Comparison of ENCODE assay signal across 11 cellular contexts in the genomic region with DNA sequence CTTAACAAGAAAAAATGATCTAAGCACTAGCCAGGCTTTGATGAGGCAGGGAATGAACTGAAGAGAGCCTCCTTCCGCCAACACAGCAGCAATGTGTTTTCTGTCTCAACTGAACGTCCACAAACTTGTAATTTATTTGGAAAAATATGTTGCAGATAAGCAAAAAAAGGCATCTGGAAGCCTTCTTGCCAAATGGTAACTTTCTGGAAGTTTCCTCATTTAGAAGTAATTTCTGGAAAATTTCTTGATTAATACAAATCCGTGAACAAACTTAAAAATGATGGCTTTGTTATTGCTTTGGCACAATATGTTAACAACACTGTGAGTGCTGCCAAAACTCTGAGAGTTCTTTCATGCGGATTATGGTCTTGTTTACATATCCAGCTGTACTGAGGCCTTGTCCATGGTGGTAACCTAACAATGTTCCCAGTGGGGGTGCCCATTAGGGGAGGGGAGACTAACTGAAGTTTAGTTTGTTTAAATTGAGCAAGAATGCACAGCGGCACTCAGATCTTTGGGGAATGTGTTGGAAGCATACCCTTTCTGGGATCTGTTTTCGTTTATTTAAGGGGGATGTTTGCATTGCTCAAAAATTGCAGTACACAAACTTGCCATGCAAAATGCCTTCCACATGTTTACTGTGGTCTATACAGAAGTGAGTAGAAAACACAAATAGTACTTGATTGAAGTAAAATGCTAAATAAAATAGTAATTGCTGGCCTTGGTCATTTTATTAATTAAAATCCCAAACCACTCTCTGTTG.
DNase-seq lines count a peak whose midpoint lies in the region; ATAC-seq and TF ChIP-seq lines count a peak whose summit lies in the region.
"Had no signal": no experiment of that assay in that cellular context is flagged by ENCODE, and none has a peak within 500 bp of the region (broad histone marks: within the 10 kb centered on the region; RNA-seq: fewer than 3 reads in every experiment).

No MANE protein-coding gene starts in this region.

- peaks cover 0 to 4% of the 10 kb centered on the region in 2 donors for H3K4me1 ChIP-seq in right atrium auricular region
- no peaks in the 10 kb centered on the region for H3K4me1 ChIP-seq in colonic mucosa
- H3K4me1 ChIP-seq in vagina: peaks cover 21% of the 10 kb centered on the region
- H3K4me1 ChIP-seq: HAP-1 had no signal

- H3K4me3 ChIP-seq in right atrium auricular region (no peak overlapping the region), colonic mucosa (no peak overlapping the region), vagina (no peak overlapping the region)
- H3K4me3 ChIP-seq: HAP-1 had no signal

- no peaks in the 10 kb centered on the region for H3K4me1 Mint-ChIP-seq in activated naive CD4-positive, alpha-beta T cell treated with anti-CD3 and anti-CD28 coated beads for 36 hours (ENCODE audit: low read depth)
- H3K4me1 Mint-ChIP-seq: activated CD4-positive, alpha-beta T cell treated with anti-CD3 and anti-CD28 coated beads, Interleukin-2, amount 10 ng/mL, durations not matched to agents 24 days and 14 days had no signal

- H3K27me3 ChIP-seq in right atrium auricular region: no peaks in the 10 kb centered on the region
- no peaks in the 10 kb centered on the region for H3K27me3 ChIP-seq in colonic mucosa
- H3K27me3 ChIP-seq in vagina: no peaks in the 10 kb centered on the region
- H3K27me3 ChIP-seq: BE2C had no signal

- H3K9ac ChIP-seq in colonic mucosa (ENCODE audit: low read depth in 2 of 2, low read length in 2 of 2): no peak overlapping the region

- no peak for TF ChIP-seq CTCF in right atrium auricular region (IDR thresholded peaks at IDR 0.05)
- no peak for TF ChIP-seq CTCF in colonic mucosa (IDR thresholded peaks at IDR 0.05)
- TF ChIP-seq CTCF in vagina (IDR thresholded peaks at IDR 0.05): no peak

- H3K36me3 ChIP-seq in right atrium auricular region (no peaks in the 10 kb centered on the region), colonic mucosa (no peaks in the 10 kb centered on the region), vagina (no peaks in the 10 kb centered on the region)
- H3K36me3 ChIP-seq: BE2C, HAP-1 had no signal

- no peak overlapping the region for H3K4me3 Mint-ChIP-seq in activated naive CD4-positive, alpha-beta T cell treated with anti-CD3 and anti-CD28 coated beads for 36 hours
- H3K4me3 Mint-ChIP-seq: activated CD4-positive, alpha-beta T cell treated with anti-CD3 and anti-CD28 coated beads, Interleukin-2, amount 10 ng/mL, durations not matched to agents 24 days and 14 days had no signal

- DNase-seq in Right ventricle myocardium superior (no peak), right atrium auricular region (ENCODE audit: low spot score) (no peak), colonic mucosa (peak; percentile 19), medulla oblongata (ENCODE audit: extremely low spot score) (peak; percentile 71), vagina (ENCODE audit: extremely low spot score in 2 of 2) (no peak), NCI-H510A (lab: John Stamatoyannopoulos, UW) (no peak), NCI-H187 (lab: John Stamatoyannopoulos, UW) (no peak)
- DNase-seq in activated naive CD4-positive, alpha-beta T cell treated with anti-CD3 and anti-CD28 coated beads for 36 hours: no peak
- DNase-seq: activated CD4-positive, alpha-beta T cell treated with anti-CD3 and anti-CD28 coated beads, Interleukin-2, amount 10 ng/mL, durations not matched to agents 24 days and 14 days; BE2C had no signal

- TF ChIP-seq POLR2A in vagina (IDR thresholded peaks at IDR 0.05): no peak

- H3K27me3 Mint-ChIP-seq in activated naive CD4-positive, alpha-beta T cell treated with anti-CD3 and anti-CD28 coated beads for 36 hours (ENCODE audit: low read depth): no peaks in the 10 kb centered on the region
- H3K27me3 Mint-ChIP-seq: activated CD4-positive, alpha-beta T cell treated with anti-CD3 and anti-CD28 coated beads, Interleukin-2, amount 10 ng/mL, durations not matched to agents 24 days and 14 days had no signal

- H3K27ac Mint-ChIP-seq in activated naive CD4-positive, alpha-beta T cell treated with anti-CD3 and anti-CD28 coated beads for 36 hours: no peak overlapping the region
- H3K27ac Mint-ChIP-seq: activated CD4-positive, alpha-beta T cell treated with anti-CD3 and anti-CD28 coated beads, Interleukin-2, amount 10 ng/mL, durations not matched to agents 24 days and 14 days had no signal

- peak; percentile 83 for ATAC-seq in Right ventricle myocardium superior (ENCODE audit: poor library complexity)

- no peaks in the 10 kb centered on the region for H3K9me3 Mint-ChIP-seq in activated naive CD4-positive, alpha-beta T cell treated with anti-CD3 and anti-CD28 coated beads for 36 hours
- H3K9me3 Mint-ChIP-seq: activated CD4-positive, alpha-beta T cell treated with anti-CD3 and anti-CD28 coated beads, Interleukin-2, amount 10 ng/mL, durations not matched to agents 24 days and 14 days had no signal

- H3K9me3 ChIP-seq in right atrium auricular region (no peaks in the 10 kb centered on the region), colonic mucosa (no peaks in the 10 kb centered on the region), vagina (no peaks in the 10 kb centered on the region)
- H3K9me3 ChIP-seq: BE2C, HAP-1 had no signal

- no peaks in the 10 kb centered on the region for H3K36me3 Mint-ChIP-seq in activated naive CD4-positive, alpha-beta T cell treated with anti-CD3 and anti-CD28 coated beads for 36 hours (ENCODE audit: low read depth)

- CTCF ChIA-PET in activated naive CD4-positive, alpha-beta T cell treated with anti-CD3 and anti-CD28 coated beads for 36 hours (lab: Charles Lee): no interaction called here

- intact Hi-C loops in Right ventricle myocardium superior (cut with DNase I) (no loop called here), colonic mucosa (cut with DNase I) (no loop called here), vagina (cut with DNase I) (loop anchor here (10.0 kb wide), 1 partner anchor 339 kb away; a partner anchor contains a TSS)
- intact Hi-C loops in activated naive CD4-positive, alpha-beta T cell treated with anti-CD3 and anti-CD28 coated beads for 36 hours (cut with micrococcal nuclease): no loop called here

- no peak overlapping the region for H3K27ac ChIP-seq in right atrium auricular region
- H3K27ac ChIP-seq in colonic mucosa: no peak overlapping the region
- H3K27ac ChIP-seq in vagina: peak overlapping the region; percentile 58

Comparison
In these comparisons a context has a peak if more than half of its experiments do, and no peak if none do; other contexts are left out.
1. DNase-seq: peak in colonic mucosa (single experiment) and medulla oblongata (single experiment); none in Right ventricle myocardium superior (single experiment), right atrium auricular region (single experiment), vagina (0 of 2), NCI-H510A (single experiment), activated naive CD4-positive, alpha-beta T cell treated with anti-CD3 and anti-CD28 coated beads for 36 hours (single experiment) and NCI-H187 (0 of 2).